15 cellular contexts compared by ENCODE assay signal in the genomic region with DNA sequence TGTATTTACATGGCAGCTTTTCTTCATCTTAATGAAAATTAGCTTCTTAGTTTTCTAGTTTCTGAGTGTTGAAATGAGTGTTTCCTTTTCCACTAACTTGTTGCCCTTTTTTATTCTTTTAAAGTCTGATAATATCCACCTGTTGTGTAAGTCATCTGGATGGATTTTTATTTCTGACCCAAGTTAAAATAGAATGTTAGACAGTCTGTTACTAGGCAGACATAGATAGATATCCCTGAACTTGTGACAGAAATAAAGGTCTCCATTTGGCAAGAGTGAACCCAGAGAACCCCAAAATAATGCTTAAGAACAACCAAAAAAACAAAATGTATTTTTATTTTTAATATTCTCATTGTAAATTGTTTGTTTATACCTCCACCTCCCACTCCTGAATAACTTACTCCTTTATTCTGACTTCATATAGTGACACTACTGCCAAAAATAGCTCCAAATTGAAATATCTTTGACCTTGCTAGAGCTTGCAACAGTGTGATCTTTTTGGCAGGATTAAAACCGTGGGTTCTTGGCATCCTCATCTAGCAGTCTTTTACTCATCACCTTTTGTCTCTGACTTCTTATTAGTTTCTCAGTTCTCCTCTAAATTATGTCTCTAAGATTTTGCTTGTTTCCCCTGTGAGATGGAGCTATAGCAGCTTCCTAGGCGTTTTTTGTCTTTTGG. TPM values are rescaled to one million over a fixed set of nuclear protein-coding genes. Genes with fewer than 3 reads are reported as not detected.
A peak's percentile ranks its signal among the peaks of the same experiment; 100 is the strongest.
DNase-seq lines count a peak whose midpoint lies in the region; ATAC-seq and TF ChIP-seq lines count a peak whose summit lies in the region.
"Had no signal": no experiment of that assay in that cellular context is flagged by ENCODE, and none has a peak within 500 bp of the region (broad histone marks: within the 10 kb centered on the region; RNA-seq: fewer than 3 reads in every experiment).

No MANE protein-coding gene starts in this region.

- no peaks in the 10 kb centered on the region for H3K27me3 ChIP-seq in prostate gland (replicated peaks; ENCODE audit: insufficient read depth)
- H3K27me3 ChIP-seq: stomach had no signal

- peaks cover 16% of the 10 kb centered on the region for H3K36me3 Mint-ChIP-seq in activated CD8-positive, alpha-beta T cell treated with anti-CD3 and anti-CD28 coated beads for 36 hours (ENCODE audit: low read depth)

- no peaks in the 10 kb centered on the region for H3K9me3 Mint-ChIP-seq in activated CD8-positive, alpha-beta T cell treated with anti-CD3 and anti-CD28 coated beads for 36 hours
- H3K9me3 Mint-ChIP-seq: activated CD4-positive, alpha-beta T cell treated with anti-CD3 and anti-CD28 coated beads, Interleukin-2, amount 10 ng/mL, durations not matched to agents 7 days and 5 days had no signal

- H3K4me1 Mint-ChIP-seq in activated CD8-positive, alpha-beta T cell treated with anti-CD3 and anti-CD28 coated beads for 36 hours (ENCODE audit: low read depth): peaks cover 37% of the 10 kb centered on the region

- intact Hi-C loops in activated CD8-positive, alpha-beta T cell treated with anti-CD3 and anti-CD28 coated beads for 36 hours (cut with micrococcal nuclease): no loop called here
- intact Hi-C loops in prostate gland (cut with DNase I): no loop called here

- CTCF ChIA-PET in activated CD8-positive, alpha-beta T cell treated with anti-CD3 and anti-CD28 coated beads for 36 hours (lab: Charles Lee): interaction anchor here (1.0 to 2.6 kb wide), 3 partner anchors 12 to 130 kb away, joined by 3 to 10 read pairs (median 5); a partner anchor contains a TSS

- peak overlapping the region; percentile 55 for H3K27ac Mint-ChIP-seq in activated CD8-positive, alpha-beta T cell treated with anti-CD3 and anti-CD28 coated beads for 36 hours
- H3K27ac Mint-ChIP-seq: activated CD4-positive, alpha-beta T cell treated with anti-CD3 and anti-CD28 coated beads, Interleukin-2, amount 10 ng/mL, durations not matched to agents 7 days and 5 days had no signal

- peaks cover 7% of the 10 kb centered on the region for H3K4me1 ChIP-seq in prostate gland (replicated peaks)

- H3K4me3 Mint-ChIP-seq in activated CD8-positive, alpha-beta T cell treated with anti-CD3 and anti-CD28 coated beads for 36 hours: no peak overlapping the region
- H3K4me3 Mint-ChIP-seq: activated CD4-positive, alpha-beta T cell treated with anti-CD3 and anti-CD28 coated beads, Interleukin-2, amount 10 ng/mL, durations not matched to agents 7 days and 5 days had no signal

- peak overlapping the region; percentile 51 to 72 for H3K27ac ChIP-seq in prostate gland

- POLR2A ChIA-PET in activated CD8-positive, alpha-beta T cell treated with anti-CD3 and anti-CD28 coated beads for 36 hours (lab: Charles Lee): no interaction called here

- 17% methylated on average over 2 of the region's 2 CpGs for WGBS in prostate gland

- no peaks in the 10 kb centered on the region for H3K9me3 ChIP-seq in prostate gland
- H3K9me3 ChIP-seq: stomach had no signal

- no peak for TF ChIP-seq POLR2A in prostate gland (IDR thresholded peaks at IDR 0.05)

- no peak overlapping the region for H3K4me3 ChIP-seq in prostate gland
- H3K4me3 ChIP-seq: stomach had no signal

- no peak for ATAC-seq in activated CD8-positive, alpha-beta T cell treated with anti-CD3 and anti-CD28 coated beads for 36 hours

- H3K27me3 Mint-ChIP-seq in activated CD8-positive, alpha-beta T cell treated with anti-CD3 and anti-CD28 coated beads for 36 hours: no peaks in the 10 kb centered on the region
- H3K27me3 Mint-ChIP-seq: activated CD4-positive, alpha-beta T cell treated with anti-CD3 and anti-CD28 coated beads, Interleukin-2, amount 10 ng/mL, durations not matched to agents 7 days and 5 days had no signal

- DNase-seq in HCEC 1CT (peak; percentile 29), fibroblast of the conjunctiva (ENCODE audit: low read depth) (peak; percentile 23), prostate gland (ENCODE audit: low spot score) (no peak), NCI-H146 (lab: John Stamatoyannopoulos, UW) (no peak), retina (no peak), amygdala (lab: John Stamatoyannopoulos, UW) (no peak), NCI-H1092 treated with DMSO at 0.1 percent for 48 hours (lab: John Stamatoyannopoulos, UW) (no peak)
- no peak for DNase-seq in activated CD8-positive, alpha-beta T cell treated with anti-CD3 and anti-CD28 coated beads for 36 hours
- DNase-seq: activated CD4-positive, alpha-beta T cell treated with anti-CD3 and anti-CD28 coated beads, Interleukin-2, amount 10 ng/mL, durations not matched to agents 7 days and 5 days; DMS79 treated with DMSO at 0.1 percent for 48 hours; KG1; NCI-H2227 treated with DMSO at 0.1 percent for 48 hours; SHP77 treated with DMSO at 0.1 percent for 48 hours; stimulated activated CD4-positive, alpha-beta T cell treated with anti-CD3 and anti-CD28 coated beads, Interleukin-15, amount 100 ng/mL, for 24 hours; stomach had no signal

- TF ChIP-seq CTCF in activated CD8-positive, alpha-beta T cell treated with anti-CD3 and anti-CD28 coated beads for 36 hours (IDR thresholded peaks at IDR 0.05): no peak
- no peak for TF ChIP-seq CTCF in prostate gland (IDR thresholded peaks at IDR 0.05)

- H3K36me3 ChIP-seq in prostate gland: no peaks in the 10 kb centered on the region

RNA-seq across cellular contexts. Expression of a gene that starts 26.9 kb away (rescaled TPM):
- total RNA-seq in activated CD8-positive, alpha-beta T cell treated with anti-CD3 and anti-CD28 coated beads for 36 hours: 10 to 100 TPM; 17.8 to 21.0 TPM
- total RNA-seq in prostate gland: 10 to 100 TPM in 1 of 2 donors, 1 to 10 TPM in 1; 8.1 to 10.6 TPM

RNA-seq across cellular contexts. Expression of a gene that starts 44.2 kb away (rescaled TPM):
- 1 to 10 TPM; 5.8 to 6.5 TPM for total RNA-seq in activated CD8-positive, alpha-beta T cell treated with anti-CD3 and anti-CD28 coated beads for 36 hours
- 10 to 100 TPM; 67.1 to 78.7 TPM for total RNA-seq in prostate gland

RNA-seq across cellular contexts. Expression of a gene that starts 55.0 kb away (rescaled TPM):
- total RNA-seq in activated CD8-positive, alpha-beta T cell treated with anti-CD3 and anti-CD28 coated beads for 36 hours: 100 to 1,000 TPM; 119 to 121 TPM
- 100 to 1,000 TPM; 100 to 123 TPM for total RNA-seq in prostate gland

Comparison
In these comparisons a context has a peak if more than half of its experiments do, and no peak if none do; other contexts are left out.
1. DNase-seq: peak in HCEC 1CT (single experiment) and fibroblast of the conjunctiva (single experiment); none in activated CD8-positive, alpha-beta T cell treated with anti-CD3 and anti-CD28 coated beads for 36 hours (single experiment), prostate gland (single experiment), NCI-H146 (single experiment), retina (single experiment), amygdala (0 of 56) and NCI-H1092 treated with DMSO at 0.1 percent for 48 hours (single experiment).
2. RNA of a gene that starts 44.2 kb away (total RNA-seq): 67.1 to 78.7 TPM in prostate gland; 5.8 to 6.5 TPM in activated CD8-positive, alpha-beta T cell treated with anti-CD3 and anti-CD28 coated beads for 36 hours; every median in the first group is over 4 times any median in the second.